1 cellular context compared by ENCODE assay signal in genomic region chr6:43873806-43874714, GRCh38.
TF ChIP-seq lines count a peak whose summit lies in the region.

No MANE protein-coding gene starts in this region.

TF ChIP-seq in H1, 55 proteins besides CTCF, POLR2A, EP300 and RAD21 (continued from another document):
- TF ChIP-seq, protein P1, sequence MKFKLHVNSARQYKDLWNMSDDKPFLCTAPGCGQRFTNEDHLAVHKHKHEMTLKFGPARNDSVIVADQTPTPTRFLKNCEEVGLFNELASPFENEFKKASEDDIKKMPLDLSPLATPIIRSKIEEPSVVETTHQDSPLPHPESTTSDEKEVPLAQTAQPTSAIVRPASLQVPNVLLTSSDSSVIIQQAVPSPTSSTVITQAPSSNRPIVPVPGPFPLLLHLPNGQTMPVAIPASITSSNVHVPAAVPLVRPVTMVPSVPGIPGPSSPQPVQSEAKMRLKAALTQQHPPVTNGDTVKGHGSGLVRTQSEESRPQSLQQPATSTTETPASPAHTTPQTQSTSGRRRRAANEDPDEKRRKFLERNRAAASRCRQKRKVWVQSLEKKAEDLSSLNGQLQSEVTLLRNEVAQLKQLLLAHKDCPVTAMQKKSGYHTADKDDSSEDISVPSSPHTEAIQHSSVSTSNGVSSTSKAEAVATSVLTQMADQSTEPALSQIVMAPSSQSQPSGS (IDR thresholded peaks at IDR 0.05; ENCODE audit: low read length) = no peak
- TF ChIP-seq SP4 (IDR thresholded peaks at IDR 0.05; ENCODE audit: low read length) = no peak
- TF ChIP-seq RXRA (IDR thresholded peaks at IDR 0.05; ENCODE audit: insufficient read depth, low read depth, low read length) = no peak
- no peak for TF ChIP-seq HDAC2 (IDR thresholded peaks at IDR 0.05; ENCODE audit: borderline replicate concordance in 1 of 2, low read depth in 2 of 2, low read length in 2 of 2)
- no peak for TF ChIP-seq MAX (IDR thresholded peaks at IDR 0.05)
- TF ChIP-seq SRF (IDR thresholded peaks at IDR 0.05; ENCODE audit: low read depth, low read length) = no peak
